Comparison of ENCODE assay signal across 16 cellular contexts in genomic region chr6:127188752-127189151, GRCh38.
"Had no signal": no experiment of that assay in that cellular context is flagged by ENCODE, and none has a peak within 500 bp of the region (broad histone marks: within the 10 kb centered on the region; RNA-seq: fewer than 3 reads in every experiment).

No MANE protein-coding gene starts in this region.

- H3K4me3 ChIP-seq: breast epithelium, heart right ventricle, mucosa of descending colon, sigmoid colon, thyroid gland had no signal

- H3K9me3 ChIP-seq: breast epithelium, heart right ventricle, mucosa of descending colon, sigmoid colon, thyroid gland had no signal

- H3K27me3 ChIP-seq: breast epithelium, heart right ventricle, sigmoid colon, thyroid gland had no signal

- H3K27ac ChIP-seq: breast epithelium, heart right ventricle, thyroid gland had no signal

- H3K4me1 ChIP-seq: breast epithelium, thyroid gland had no signal

- DNase-seq: activated T-cell treated with anti-CD3 and anti-CD28 coated beads, Interleukin-2, amount 50 U/mL, for 24 hours; amniotic stem cell; cortex of kidney; heart right ventricle; left colon; mucosa of descending colon; nucleus accumbens; posterior cingulate gyrus; retina; sigmoid colon; stimulated activated CD4-positive, alpha-beta T cell treated with anti-CD3 and anti-CD28 coated beads, Interleukin-4, amount 100 ng/mL, for 24 hours; stimulated activated naive CD8-positive, alpha-beta T cell treated with anti-CD3 and anti-CD28 coated beads, Interleukin-15, Interleukin-2, amounts not matched to agents 100 U/mL and 50 U/mL, for 24 hours; T-cell; thyroid gland had no signal

- H3K36me3 ChIP-seq: breast epithelium, heart right ventricle, sigmoid colon, thyroid gland had no signal

- ATAC-seq: activated T-helper 17 cell treated with anti-CD3 and anti-CD28 coated beads, Interleukin-2, amount 50 U/mL, for 72 hours; heart right ventricle; left colon; mucosa of descending colon; stimulated activated naive CD8-positive, alpha-beta T cell treated with anti-CD3 and anti-CD28 coated beads, Interleukin-15, Interleukin-2, amounts not matched to agents 100 U/mL and 50 U/mL, for 24 hours; T-cell had no signal
